Comparison of ENCODE assay signal across 8 cellular contexts in the genomic region with DNA sequence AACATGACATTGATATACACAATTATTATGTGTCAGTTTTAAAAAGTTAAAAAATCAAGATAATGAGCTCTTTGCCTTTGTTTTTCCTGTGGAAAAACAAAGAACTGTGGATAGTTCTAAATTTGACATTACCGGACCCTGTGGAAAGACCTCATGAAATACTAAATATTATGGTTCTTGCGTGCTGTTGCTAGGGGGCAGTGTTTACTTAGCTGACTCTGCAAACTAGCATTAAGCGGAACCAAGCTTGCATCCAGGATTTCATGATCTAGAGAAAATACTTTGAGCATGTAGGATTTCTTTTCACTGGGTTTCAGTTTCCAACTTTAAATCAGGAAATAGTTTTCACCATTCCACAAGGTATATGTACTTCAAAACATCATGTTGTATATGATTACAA. TPM values are rescaled to one million over a fixed set of nuclear protein-coding genes. Genes with fewer than 3 reads are reported as not detected.
A peak's percentile ranks its signal among the peaks of the same experiment; 100 is the strongest.
DNase-seq lines count a peak whose midpoint lies in the region; ATAC-seq, FAIRE-seq and TF ChIP-seq lines count a peak whose summit lies in the region.

No MANE protein-coding gene starts in this region.

- TF ChIP-seq CTCF in GM10248 (IDR thresholded peaks at IDR 0.05; ENCODE audit: control extremely low read depth, extremely low read depth, low read depth, missing control alignments), result peak; percentile 57
- TF ChIP-seq CTCF in right lobe of liver (IDR thresholded peaks at IDR 0.05), result peak; percentile 31 to 49 (median 49)

- FAIRE-seq in HTR-8/SVneo (lab: Jason Lieb, UNC), result no peak

- H3K36me3 ChIP-seq in right lobe of liver, result no peaks in the 10 kb centered on the region

- intact Hi-C loops in right lobe of liver (cut with DNase I), result no loop called here

- DNase-seq in GM10248 (ENCODE audit: extremely low spot score) (peak; percentile 28), HTR-8/SVneo (ENCODE audit: insufficient read length, low spot score) (peak; percentile 53), NOMO-1 treated with DMSO at 0.1 percent for 48 hours (lab: John Stamatoyannopoulos, UW; ENCODE audit: unreplicated experiment) (peak; percentile 76), cerebellum (ENCODE audit: low spot score) (peak; percentile 53), right lobe of liver (no peak)
- no peak for DNase-seq in activated CD4-positive, CD25-positive, alpha-beta regulatory T cell treated with anti-CD3 and anti-CD28 coated beads, Interleukin-2, amount 50 U/mL, for 72 hours
- no peak for DNase-seq in stimulated activated CD4-positive, alpha-beta T cell treated with anti-CD3 and anti-CD28 coated beads, Interleukin-2, amount 100 ng/mL, for 48 hours

- no peaks in the 10 kb centered on the region for H3K27me3 ChIP-seq in right lobe of liver

- peaks cover 0 to 3% (median 0%) of the 10 kb centered on the region in 4 donors for H3K4me1 ChIP-seq in right lobe of liver

- H3K27ac ChIP-seq in right lobe of liver, result no peak overlapping the region

- no peaks in the 10 kb centered on the region for H3K9me3 ChIP-seq in right lobe of liver

- POLR2A ChIA-PET in GM10248 (lab: Yijun Ruan, JAX), result no interaction called here

- H3K4me3 ChIP-seq in right lobe of liver, result no peak overlapping the region

- ATAC-seq in right lobe of liver, result peak; percentile 51 to 88 (median 78)
- no peak for ATAC-seq in HG03565 (IDR thresholded peaks at IDR 0.05; ENCODE audit: unreplicated experiment)

- WGBS in right lobe of liver (ENCODE audit: insufficient coverage, low coverage, low lambda C conversion rate, missing lambda C conversion rate), result 0% methylated on average over 3 of the region's 3 CpGs

- CTCF ChIA-PET in GM10248 (lab: Yijun Ruan, JAX), result interaction anchor here (0.7 to 4.0 kb wide), 37 partner anchors 8 to 1582 kb away, joined by 3 to 49 read pairs (median 5); a partner anchor contains a TSS

- TF ChIP-seq POLR2A in right lobe of liver (IDR thresholded peaks at IDR 0.05), result no peak

RNA-seq across cellular contexts. Expression of a gene that starts 33.6 kb away (rescaled TPM):
- total RNA-seq in cerebellum (44.0 TPM), right lobe of liver (1 to 10 TPM; 3.5 to 5.5 (median 4.0) TPM)

Comparison
In these comparisons a context has a peak if more than half of its experiments do, and no peak if none do; other contexts are left out.
1. DNase-seq: peak in GM10248 (single experiment), HTR-8/SVneo (single experiment), NOMO-1 treated with DMSO at 0.1 percent for 48 hours (single experiment) and cerebellum (single experiment); none in right lobe of liver (0 of 3), activated CD4-positive, CD25-positive, alpha-beta regulatory T cell treated with anti-CD3 and anti-CD28 coated beads, Interleukin-2, amount 50 U/mL, for 72 hours (single experiment) and stimulated activated CD4-positive, alpha-beta T cell treated with anti-CD3 and anti-CD28 coated beads, Interleukin-2, amount 100 ng/mL, for 48 hours (0 of 2).